ENCODE assay signal across 16 cellular contexts in the genomic region with DNA sequence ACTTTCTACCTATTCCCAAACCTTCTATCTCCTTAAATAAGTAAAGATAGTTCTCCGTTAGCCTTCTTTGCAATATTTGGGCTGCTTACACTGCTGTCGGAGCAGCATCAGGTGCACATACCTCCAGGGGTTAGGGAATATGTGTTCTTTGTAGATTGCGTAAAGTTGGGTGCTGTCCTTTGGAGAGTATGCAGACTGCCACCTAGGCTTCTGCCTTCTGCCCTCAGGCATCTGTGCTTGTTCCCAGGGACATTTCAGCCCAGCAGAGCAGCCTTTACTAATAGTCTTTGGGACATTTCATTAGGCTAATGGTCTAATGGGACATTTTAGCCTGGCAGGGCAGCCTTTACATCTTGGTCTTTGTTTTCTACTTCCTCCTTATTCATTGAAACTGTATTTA.
A peak's percentile ranks its signal among the peaks of the same experiment; 100 is the strongest.
DNase-seq lines count a peak whose midpoint lies in the region; ATAC-seq, FAIRE-seq and TF ChIP-seq lines count a peak whose summit lies in the region.
"Had no signal": no experiment of that assay in that cellular context is flagged by ENCODE, and none has a peak within 500 bp of the region (broad histone marks: within the 10 kb centered on the region; RNA-seq: fewer than 3 reads in every experiment).

No MANE protein-coding gene starts in this region.

- no peak overlapping the region for H2AK5ac ChIP-seq in H9 (ENCODE audit: insufficient read length, low read length)

- no peak overlapping the region for H2BK120ac ChIP-seq in H9 (ENCODE audit: low read depth, low read length, poor library complexity, severe bottlenecking)

- no peak overlapping the region for H3K56ac ChIP-seq in H9 (ENCODE audit: insufficient read length, low read depth, low read length)

- no peak overlapping the region for H3T11ph ChIP-seq in H9 (ENCODE audit: low read length)

- no peak overlapping the region for H3K4me3 Mint-ChIP-seq in H9
- no peak overlapping the region for H3K4me3 Mint-ChIP-seq in endodermal cell
- H3K4me3 Mint-ChIP-seq in neural progenitor cell = no peak overlapping the region
- H3K4me3 Mint-ChIP-seq: B cell; CD8-positive, alpha-beta T cell had no signal

- H3K9me3 Mint-ChIP-seq in H9 = peaks cover 0 to 3% of the 10 kb centered on the region in 2 experiments; a peak in 2 of 5 replicates
- H3K9me3 Mint-ChIP-seq in endodermal cell = peaks cover 7% of the 10 kb centered on the region
- H3K9me3 Mint-ChIP-seq in neural progenitor cell = peaks cover 23% of the 10 kb centered on the region

- H4K20me1 ChIP-seq in H9 (ENCODE audit: control insufficient read depth, insufficient read depth, insufficient read length) = no peaks in the 10 kb centered on the region
- H4K20me1 ChIP-seq in neural progenitor cell (ENCODE audit: low read depth) = no peaks in the 10 kb centered on the region
- H4K20me1 ChIP-seq: BLaER1 treated with 17β-estradiol and CSF1 and Interleukin-3, amounts not matched to agents 10 nM and 100 nM had no signal

- no peaks in the 10 kb centered on the region for H3K79me1 ChIP-seq in H9 (ENCODE audit: insufficient read depth, low read depth, low read length, poor library complexity, severe bottlenecking)

- no peak overlapping the region for H2BK12ac ChIP-seq in H9 (ENCODE audit: insufficient read length, low read depth, low read length)

- no peak overlapping the region for H4K5ac ChIP-seq in H9 (ENCODE audit: insufficient read length, low read depth, low read length)

- no peak overlapping the region for H3K23ac ChIP-seq in H9 (ENCODE audit: insufficient read length, low read depth, low read length)

- DNase-seq in ELF-1 (ENCODE audit: low read depth, low spot score) = peak; percentile 64
- peak; percentile 32 for DNase-seq in H9
- DNase-seq in endodermal cell = peak; percentile 49
- DNase-seq in neural progenitor cell (ENCODE audit: low spot score) = no peak
- DNase-seq in GM12891 (ENCODE audit: insufficient read length, low spot score) = no peak
- no peak for DNase-seq in COLO668 (lab: John Stamatoyannopoulos, UW; ENCODE audit: unreplicated experiment)
- DNase-seq: CD8-positive, alpha-beta T cell; COR-L47; GDM1 had no signal

- H3K4me1 Mint-ChIP-seq in H9 (no peaks in the 10 kb centered on the region; a peak in 1 of 4 replicates), endodermal cell (no peaks in the 10 kb centered on the region), neural progenitor cell (no peaks in the 10 kb centered on the region)
- H3K4me1 Mint-ChIP-seq: B cell had no signal

- no peak overlapping the region; a peak in 1 of 7 replicates for H3K27ac Mint-ChIP-seq in H9
- no peak overlapping the region for H3K27ac Mint-ChIP-seq in endodermal cell
- H3K27ac Mint-ChIP-seq in neural progenitor cell = peak overlapping the region; percentile 59
- H3K27ac Mint-ChIP-seq: B cell; CD8-positive, alpha-beta T cell had no signal

- FAIRE-seq in GM12891 (lab: Jason Lieb, UNC) = no peak
- FAIRE-seq: D721Med had no signal

- H3K27me3 ChIP-seq in H9 (ENCODE audit: insufficient read depth, low read length) (no peaks in the 10 kb centered on the region), endodermal cell (ENCODE audit: control insufficient read depth, insufficient read depth, low read length, poor library complexity, severe bottlenecking) (no peaks in the 10 kb centered on the region), neural progenitor cell (no peaks in the 10 kb centered on the region)
- H3K27me3 ChIP-seq: BLaER1 treated with 17β-estradiol and CSF1 and Interleukin-3, amounts not matched to agents 10 nM and 100 nM had no signal

- WGBS in H9 (ENCODE audit: extremely low coverage, insufficient read length, low lambda C conversion rate) = no CpG with 5 or more reads among the region's 3 CpGs
- 92 to 100% methylated on average over 1 to 3 of the region's 3 CpGs for WGBS in endodermal cell (ENCODE audit: insufficient coverage in 1 of 2, insufficient read length in 1 of 2), 2 experiments

- no peak overlapping the region for H2BK20ac ChIP-seq in H9 (ENCODE audit: low read depth, low read length, poor library complexity, severe bottlenecking)

- TF ChIP-seq CTCF in H9 (conservative IDR thresholded peaks at IDR 0.05) (no peak), endodermal cell (conservative IDR thresholded peaks at IDR 0.05) (no peak), neural progenitor cell (IDR thresholded peaks at IDR 0.05) (no peak)

- no peak overlapping the region for H3K4me2 ChIP-seq in H9 (ENCODE audit: insufficient read depth, insufficient read length, low read length)
- no peak overlapping the region for H3K4me2 ChIP-seq in neural progenitor cell
- H3K4me2 ChIP-seq: BLaER1 treated with 17β-estradiol and CSF1 and Interleukin-3, amounts not matched to agents 10 nM and 100 nM; KMS-11 had no signal

- no peak overlapping the region for H3K18ac ChIP-seq in H9 (ENCODE audit: insufficient read length, low read depth, low read length)

- no peaks in the 10 kb centered on the region for H3K23me2 ChIP-seq in H9 (ENCODE audit: insufficient read length, low read depth, low read length, poor library complexity, severe bottlenecking)

- H3K36me3 Mint-ChIP-seq in H9 (ENCODE audit: insufficient read depth in 1 of 3, low read depth in 3 of 3) (no peaks in the 10 kb centered on the region), endodermal cell (ENCODE audit: low read depth) (no peaks in the 10 kb centered on the region), neural progenitor cell (peaks cover 8% of the 10 kb centered on the region)
- H3K36me3 Mint-ChIP-seq: CD8-positive, alpha-beta T cell had no signal

- H3K79me2 ChIP-seq in H9 (ENCODE audit: insufficient read depth, low read length) (no peaks in the 10 kb centered on the region), neural progenitor cell (ENCODE audit: low read depth) (no peaks in the 10 kb centered on the region)

- ATAC-seq in GM21737 (IDR thresholded peaks at IDR 0.05; ENCODE audit: unreplicated experiment) = no peak
- ATAC-seq: CD8-positive, alpha-beta T cell; HCT116 had no signal

- H2AFZ ChIP-seq in H9 (ENCODE audit: low read length) = no peak overlapping the region
- H2AFZ ChIP-seq in neural progenitor cell (replicated peaks) = no peak overlapping the region

- no peak overlapping the region for H4K91ac ChIP-seq in H9 (ENCODE audit: insufficient read length, low read depth, low read length)

- H3K36me3 ChIP-seq in endodermal cell (ENCODE audit: control insufficient read depth, insufficient read depth, low read length) = no peaks in the 10 kb centered on the region
- H3K36me3 ChIP-seq in neural progenitor cell = no peaks in the 10 kb centered on the region
- H3K36me3 ChIP-seq: BLaER1 treated with 17β-estradiol and CSF1 and Interleukin-3, amounts not matched to agents 10 nM and 100 nM had no signal

- H3K9me3 ChIP-seq in H9 (ENCODE audit: control insufficient read depth, low read depth, low read length) (no peaks in the 10 kb centered on the region), endodermal cell (ENCODE audit: control insufficient read depth, low read length) (peaks cover 10% of the 10 kb centered on the region), neural progenitor cell (ENCODE audit: low read depth) (no peaks in the 10 kb centered on the region)

- no peak overlapping the region for H3K4me3 ChIP-seq in endodermal cell (ENCODE audit: low read length)
- H3K4me3 ChIP-seq in neural progenitor cell = no peak overlapping the region
- H3K4me3 ChIP-seq: BLaER1 treated with 17β-estradiol and CSF1 and Interleukin-3, amounts not matched to agents 10 nM and 100 nM had no signal

- H2BK5ac ChIP-seq in H9 (ENCODE audit: insufficient read length, low read length) = no peak overlapping the region

- no peak overlapping the region for H3K4ac ChIP-seq in H9 (ENCODE audit: low read depth, low read length)

- no peak overlapping the region for H4K8ac ChIP-seq in H9 (replicated peaks; ENCODE audit: insufficient read length, low read depth, low read length)

- H3K27ac ChIP-seq in H9 (ENCODE audit: insufficient read length, low read depth, low read length) = no peak overlapping the region
- H3K27ac ChIP-seq in endodermal cell (ENCODE audit: low read depth, low read length) = no peak overlapping the region
- no peak overlapping the region for H3K27ac ChIP-seq in neural progenitor cell
- H3K27ac ChIP-seq: BLaER1 treated with 17β-estradiol and CSF1 and Interleukin-3, amounts not matched to agents 10 nM and 100 nM; HL-60; KMS-11 had no signal

- H3F3A ChIP-seq in neural progenitor cell (ENCODE audit: low read depth) = no peaks in the 10 kb centered on the region

- H3K9ac ChIP-seq in H9 (ENCODE audit: extremely low read depth, insufficient read length, low read length) (no peak overlapping the region), endodermal cell (ENCODE audit: extremely low read depth, low read length, poor library complexity, severe bottlenecking) (no peak overlapping the region), neural progenitor cell (no peak overlapping the region)
- H3K9ac ChIP-seq: BLaER1 treated with 17β-estradiol and CSF1 and Interleukin-3, amounts not matched to agents 10 nM and 100 nM; KMS-11 had no signal

- no peak for TF ChIP-seq POLR2A in GM12891 (IDR thresholded peaks at IDR 0.05; ENCODE audit: low read depth, low read length)

- H3K27me3 Mint-ChIP-seq in H9 (ENCODE audit: low read depth) = no peaks in the 10 kb centered on the region
- no peaks in the 10 kb centered on the region for H3K27me3 Mint-ChIP-seq in endodermal cell (ENCODE audit: insufficient read depth)
- H3K27me3 Mint-ChIP-seq in neural progenitor cell (ENCODE audit: insufficient read depth, low read depth) = peaks cover 2% of the 10 kb centered on the region
- H3K27me3 Mint-ChIP-seq: B cell had no signal

- H3K4me1 ChIP-seq in H9 (ENCODE audit: insufficient read depth, low read length) = no peaks in the 10 kb centered on the region
- no peaks in the 10 kb centered on the region for H3K4me1 ChIP-seq in endodermal cell (ENCODE audit: control insufficient read depth, insufficient read depth, low read length)
- H3K4me1 ChIP-seq in neural progenitor cell = peaks cover 6% of the 10 kb centered on the region
- H3K4me1 ChIP-seq: BLaER1 treated with 17β-estradiol and CSF1 and Interleukin-3, amounts not matched to agents 10 nM and 100 nM had no signal

- H2BK15ac ChIP-seq in H9 (ENCODE audit: low read depth, low read length) = no peak overlapping the region

- no peak overlapping the region for H3K14ac ChIP-seq in H9 (ENCODE audit: insufficient read depth, low read length)

TF ChIP-seq in GM12891, 5 proteins besides CTCF, POLR2A, EP300 and RAD21:
- TF ChIP-seq SPI1 (IDR thresholded peaks at IDR 0.05; ENCODE audit: low read depth, low read length) (no peak), PAX5 (IDR thresholded peaks at IDR 0.05; ENCODE audit: insufficient read depth, low read length, severe bottlenecking) (no peak), POLR2AphosphoS5 (IDR thresholded peaks at IDR 0.05; ENCODE audit: low read depth, low read length) (no peak), TAF1 (IDR thresholded peaks at IDR 0.05; ENCODE audit: low read depth, low read length) (no peak), POU2F2 (IDR thresholded peaks at IDR 0.05; ENCODE audit: low read depth, low read length) (no peak)

Comparison
In these comparisons a context has a peak if more than half of its experiments do, and no peak if none do; other contexts are left out.
1. DNase-seq: peak in ELF-1 (single experiment), H9 (single experiment) and endodermal cell (single experiment); none in neural progenitor cell (single experiment), GM12891 (single experiment) and COLO668 (single experiment).